Comparison of ENCODE assay signal across 21 cellular contexts in the genomic region with DNA sequence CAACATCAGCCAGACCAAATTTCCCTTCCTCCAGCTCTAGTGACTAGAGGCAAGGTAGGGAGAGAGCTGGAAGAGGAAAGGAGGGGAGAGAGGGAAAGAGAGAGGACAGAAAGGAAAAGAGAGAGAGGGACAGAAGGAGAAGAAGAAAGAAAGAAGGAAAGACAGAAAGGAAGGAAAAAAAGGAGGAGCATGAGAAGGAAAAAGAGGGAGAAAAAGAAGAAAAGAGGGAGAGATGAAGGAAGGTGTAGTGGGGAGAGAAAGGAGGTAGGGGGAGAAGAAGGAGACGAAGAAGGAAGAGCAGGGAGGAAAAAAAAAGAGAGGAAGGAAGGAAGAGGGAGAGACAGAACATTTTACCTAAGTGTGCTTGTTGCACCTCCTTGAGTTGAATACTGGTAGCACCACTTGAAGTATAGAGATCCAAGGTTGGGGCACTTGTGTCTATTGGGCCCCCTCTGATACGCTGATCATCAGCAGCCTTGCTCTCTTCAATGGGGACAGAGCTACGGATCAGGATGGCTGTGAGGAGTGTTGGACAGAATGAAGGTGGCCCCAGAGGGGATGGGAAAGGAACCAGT.
DNase-seq lines count a peak whose midpoint lies in the region; ATAC-seq and TF ChIP-seq lines count a peak whose summit lies in the region.
"Had no signal": no experiment of that assay in that cellular context is flagged by ENCODE, and none has a peak within 500 bp of the region (broad histone marks: within the 10 kb centered on the region; RNA-seq: fewer than 3 reads in every experiment).

No MANE protein-coding gene starts in this region.

- intact Hi-C loops in left ventricle myocardium inferior (cut with micrococcal nuclease) = no loop called here
- intact Hi-C loops in Right ventricle myocardium inferior (cut with DNase I) = loop anchor here (2.0 kb wide), 1 partner anchor 162 kb away; no protein-coding TSS in a partner anchor

- in situ Hi-C loops in SK-MEL-5 (cut with HindIII; ENCODE audit: low pct_unique_long_range_greater_than_20kb, low sequenced_read_pairs) = no loop called here

- H3K4me1 ChIP-seq in left ventricle myocardium inferior = no peaks in the 10 kb centered on the region

- H3K36me3 ChIP-seq in left ventricle myocardium inferior = no peaks in the 10 kb centered on the region

- H3K36me3 Mint-ChIP-seq in glutamatergic neuron (ENCODE audit: unreplicated experiment) = peaks cover 8% of the 10 kb centered on the region
- no peaks in the 10 kb centered on the region for H3K36me3 Mint-ChIP-seq in stimulated activated memory B cell treated with anti-CD40 and anti-IgM and Interleukin-4, amounts not matched to agents 10 μg/mL and 1 μg/mL and 100 μg/mL, for 72 hours
- H3K36me3 Mint-ChIP-seq: CD8-positive, alpha-beta memory T cell had no signal

- no peak for ATAC-seq in Right ventricle myocardium inferior
- ATAC-seq in stimulated activated memory B cell treated with anti-CD40 and anti-IgM and Interleukin-4, amounts not matched to agents 10 μg/mL and 1 μg/mL and 100 μg/mL, for 72 hours = peak; percentile 12
- ATAC-seq in HG02763 (IDR thresholded peaks at IDR 0.05; ENCODE audit: unreplicated experiment) = no peak
- ATAC-seq in GM18870 (IDR thresholded peaks at IDR 0.05; ENCODE audit: unreplicated experiment) = no peak

- TF ChIP-seq CTCF in left ventricle myocardium inferior (IDR thresholded peaks at IDR 0.05; ENCODE audit: borderline replicate concordance) (peak; percentile 52), glutamatergic neuron (IDR thresholded peaks at IDR 0.05; ENCODE audit: partially characterized antibody, unreplicated experiment) (no peak)

- peaks cover 4% of the 10 kb centered on the region for H3K27me3 Mint-ChIP-seq in glutamatergic neuron (ENCODE audit: unreplicated experiment)
- H3K27me3 Mint-ChIP-seq in stimulated activated memory B cell treated with anti-CD40 and anti-IgM and Interleukin-4, amounts not matched to agents 10 μg/mL and 1 μg/mL and 100 μg/mL, for 72 hours = peaks cover 14% of the 10 kb centered on the region

- H3K27ac ChIP-seq in left ventricle myocardium inferior (replicated peaks) = no peak overlapping the region
- H3K27ac ChIP-seq: C4-2B had no signal

- H3K4me3 ChIP-seq in left ventricle myocardium inferior = no peak overlapping the region

- H3K9me3 Mint-ChIP-seq in glutamatergic neuron (ENCODE audit: unreplicated experiment) = no peaks in the 10 kb centered on the region
- H3K9me3 Mint-ChIP-seq in stimulated activated memory B cell treated with anti-CD40 and anti-IgM and Interleukin-4, amounts not matched to agents 10 μg/mL and 1 μg/mL and 100 μg/mL, for 72 hours = peaks cover 18% of the 10 kb centered on the region

- peaks cover 12% of the 10 kb centered on the region for H3K9me3 ChIP-seq in left ventricle myocardium inferior (replicated peaks)

- H3K4me3 Mint-ChIP-seq in glutamatergic neuron (ENCODE audit: unreplicated experiment) = peak overlapping the region; percentile 50
- H3K4me3 Mint-ChIP-seq in stimulated activated memory B cell treated with anti-CD40 and anti-IgM and Interleukin-4, amounts not matched to agents 10 μg/mL and 1 μg/mL and 100 μg/mL, for 72 hours = no peak overlapping the region
- H3K4me3 Mint-ChIP-seq: CD8-positive, alpha-beta memory T cell had no signal

- no peak overlapping the region for H3K27ac Mint-ChIP-seq in glutamatergic neuron (ENCODE audit: unreplicated experiment)
- H3K27ac Mint-ChIP-seq in stimulated activated memory B cell treated with anti-CD40 and anti-IgM and Interleukin-4, amounts not matched to agents 10 μg/mL and 1 μg/mL and 100 μg/mL, for 72 hours = no peak overlapping the region
- H3K27ac Mint-ChIP-seq: CD8-positive, alpha-beta memory T cell had no signal

- H3K4me1 Mint-ChIP-seq in glutamatergic neuron (ENCODE audit: low read depth, unreplicated experiment) = peaks cover 20% of the 10 kb centered on the region
- H3K4me1 Mint-ChIP-seq in stimulated activated memory B cell treated with anti-CD40 and anti-IgM and Interleukin-4, amounts not matched to agents 10 μg/mL and 1 μg/mL and 100 μg/mL, for 72 hours = no peaks in the 10 kb centered on the region
- H3K4me1 Mint-ChIP-seq: CD8-positive, alpha-beta memory T cell had no signal

- H3K27me3 ChIP-seq in left ventricle myocardium inferior (ENCODE audit: low read depth) = peaks cover 11% of the 10 kb centered on the region

- DNase-seq in left ventricle myocardium inferior = no peak
- no peak for DNase-seq in Right ventricle myocardium inferior (ENCODE audit: missing footprints)
- peak; percentile 9 for DNase-seq in SK-MEL-5 (ENCODE audit: low read depth, low spot score)
- no peak for DNase-seq in glutamatergic neuron
- no peak for DNase-seq in stimulated activated CD4-positive, alpha-beta T cell treated with anti-CD3 and anti-CD28 coated beads, Interleukin-4, amount 100 ng/mL, for 4 hours
- DNase-seq: Calu3; CD8-positive, alpha-beta memory T cell; DMS153; GOT3; MM.1S; NCI-H1092; NCI-H2029; NCI-H2171; NCI-H345; NCI-H524; NCI-H774; NK-92 treated with Interleukin-12 subunit alpha and Interleukin-12 subunit beta, amount 100 ng/mL, for 24 hours had no signal
